In genomic region chr5:140346348-140347221, GRCh38 we compare ENCODE assay signal across 8 cellular contexts. TPM values are rescaled to one million over a fixed set of nuclear protein-coding genes. Genes with fewer than 3 reads are reported as not detected.
DNase-seq lines count a peak whose midpoint lies in the region; ATAC-seq and TF ChIP-seq lines count a peak whose summit lies in the region.

Gene HBEGF (minus strand): TSS chr5:140346603. CDS start chr5:140346328, 275 bp downstream.

- intact Hi-C loops in Calu3 (cut with micrococcal nuclease; ENCODE audit: unreplicated experiment) (loop anchor here (1.0 to 5.0 kb wide), 3 partner anchors 49 to 169 kb away; partner anchors contain the start of gene CYSTM1), Panc1 (cut with micrococcal nuclease; ENCODE audit: unreplicated experiment) (loop anchor here (2.0 kb wide), 1 partner anchor 44 kb away; the partner anchor contains the start of gene PFDN1)

- H3K36me3 ChIP-seq in Panc1 (ENCODE audit: control insufficient read depth, insufficient read depth, low read length) (no peaks in the 10 kb centered on the region), thoracic aorta (no peaks in the 10 kb centered on the region)

- H3K4me3 ChIP-seq in HL-60 (replicated peaks; ENCODE audit: insufficient read depth, low read length) (peak within 1 kb of the TSS; percentile 77), Panc1 (ENCODE audit: low read depth in 2 of 2, low read length in 2 of 2) (peak within 1 kb of the TSS; percentile 63 to 68), fibroblast of pulmonary artery (replicated peaks; ENCODE audit: low read depth, low read length) (peak within 1 kb of the TSS; percentile 70), thoracic aorta (peak within 1 kb of the TSS; percentile 84)

- ATAC-seq in Panc1 (peak; percentile 93), thoracic aorta (ENCODE audit: insufficient number of reproducible peaks, low FRiP score, low read depth) (peak; percentile 39)
- ATAC-seq in naive thymus-derived CD8-positive, alpha-beta T cell: peak; percentile 69 to 82

- H3K27ac ChIP-seq in HL-60 (replicated peaks) (peak within 1 kb of the TSS; percentile 36), Panc1 (ENCODE audit: low read length) (peak within 1 kb of the TSS; percentile 63; the same call in 1 of the 2 replicates), thoracic aorta (peak within 1 kb of the TSS; percentile 64 to 68)

- H3K4me1 Mint-ChIP-seq in Calu3 (ENCODE audit: low read depth, unreplicated experiment): peaks cover 53% of the 10 kb centered on the region
- H3K4me1 Mint-ChIP-seq in naive thymus-derived CD8-positive, alpha-beta T cell: peaks cover 17 to 54% (median 45%) of the 10 kb centered on the region in 4 donors

- TF ChIP-seq CTCF in Calu3 (IDR thresholded peaks at IDR 0.05; ENCODE audit: unreplicated experiment) (peak; percentile 49), GM20000 (IDR thresholded peaks at IDR 0.05; ENCODE audit: extremely low read depth, missing control alignments) (peak; percentile 55), HL-60 (IDR thresholded peaks at IDR 0.05; ENCODE audit: insufficient read depth, low read length) (peak; percentile 45), Panc1 (IDR thresholded peaks at IDR 0.05) (peak; percentile 59), fibroblast of pulmonary artery (IDR thresholded peaks at IDR 0.05; ENCODE audit: low read length, missing control alignments) (peak; percentile 41), thoracic aorta (IDR thresholded peaks at IDR 0.05) (peak; percentile 45)

- no peaks in the 10 kb centered on the region for H3K27me3 Mint-ChIP-seq in Calu3 (ENCODE audit: unreplicated experiment)
- H3K27me3 Mint-ChIP-seq in naive thymus-derived CD8-positive, alpha-beta T cell: peaks cover 3 to 37% (median 8%) of the 10 kb centered on the region in 5 donors

- no TSS peak for BruUV-seq in Calu3 (replicated peaks; lab: Mats Ljungman, UMichigan)
- no TSS peak for BruUV-seq in Panc1 (replicated peaks; lab: Mats Ljungman, UMichigan)

- H3K9me3 Mint-ChIP-seq in Calu3 (ENCODE audit: low read depth, unreplicated experiment): no peaks in the 10 kb centered on the region
- no peaks in the 10 kb centered on the region for H3K9me3 Mint-ChIP-seq in naive thymus-derived CD8-positive, alpha-beta T cell

- no peaks in the 10 kb centered on the region for H3K27me3 ChIP-seq in HL-60 (ENCODE audit: insufficient read depth, poor library complexity, severe bottlenecking)
- no peaks in the 10 kb centered on the region for H3K27me3 ChIP-seq in Panc1 (ENCODE audit: control insufficient read depth, insufficient read depth, low read length)
- H3K27me3 ChIP-seq in thoracic aorta (replicated peaks; ENCODE audit: insufficient read depth): no peaks in the 10 kb centered on the region

- in situ Hi-C loops in Panc1 (cut with HindIII; ENCODE audit: low pct_unique_long_range_greater_than_20kb, low sequenced_read_pairs): no loop called here

- DNase-seq in Calu3 (peak; percentile 91), GM20000 (ENCODE audit: low spot score) (peak; percentile 88), HL-60 (ENCODE audit: low read depth in 1 of 2, low spot score in 1 of 2) (peak; percentile 49 to 54), Panc1 (ENCODE audit: low read depth, low spot score) (peak; percentile 46), fibroblast of pulmonary artery (ENCODE audit: low read depth) (peak; percentile 71), thoracic aorta (ENCODE audit: low spot score) (no peak)
- DNase-seq in activated effector memory CD4-positive, alpha-beta T cell treated with anti-CD3 and anti-CD28 coated beads, Interleukin-2, amount 50 U/mL, for 16 hours: peak; percentile 84
- peak; percentile 13 to 66 (median 40) for DNase-seq in naive thymus-derived CD8-positive, alpha-beta T cell

- H3K9me3 ChIP-seq in Panc1 (ENCODE audit: control insufficient read depth, insufficient read depth, low read depth, low read length) (no peaks in the 10 kb centered on the region), thoracic aorta (no peaks in the 10 kb centered on the region)

- H3K36me3 Mint-ChIP-seq in Calu3 (ENCODE audit: insufficient read depth, unreplicated experiment): peaks cover 49% of the 10 kb centered on the region
- no peaks in the 10 kb centered on the region for H3K36me3 Mint-ChIP-seq in naive thymus-derived CD8-positive, alpha-beta T cell

- CTCF ChIA-PET in Calu3 (lab: Charles Lee): interaction anchor here (0.5 to 5.4 kb wide), 30 partner anchors 9 to 1318 kb away, joined by 3 to 169 read pairs (median 4); partner anchors contain the start of genes ANKHD1 and PFDN1
- CTCF ChIA-PET in Panc1 (lab: Charles Lee): interaction anchor here (0.6 to 5.1 kb wide), 17 partner anchors 8 to 243 kb away, joined by 3 to 79 read pairs (median 5); partner anchors contain the start of gene PFDN1

- H3K4me1 ChIP-seq in Panc1 (ENCODE audit: control insufficient read depth, insufficient read depth, low read length): peaks cover 14% of the 10 kb centered on the region
- H3K4me1 ChIP-seq in thoracic aorta (ENCODE audit: control insufficient read depth in 1 of 2, low read depth in 2 of 2): peaks cover 7 to 35% of the 10 kb centered on the region in 2 donors

- peak within 1 kb of the TSS; percentile 63 for H3K27ac Mint-ChIP-seq in Calu3 (ENCODE audit: unreplicated experiment)
- H3K27ac Mint-ChIP-seq in naive thymus-derived CD8-positive, alpha-beta T cell: peak within 1 kb of the TSS in 6 of 10 donors; percentile 7 to 75 (median 52)

- H3K4me3 Mint-ChIP-seq in Calu3 (ENCODE audit: low read depth, unreplicated experiment): peak within 1 kb of the TSS; percentile 95
- peak within 1 kb of the TSS; percentile 65 to 87 (median 84) for H3K4me3 Mint-ChIP-seq in naive thymus-derived CD8-positive, alpha-beta T cell

- POLR2A ChIA-PET in Panc1 (lab: Charles Lee): interaction anchor here (0.6 to 0.7 kb wide), 2 partner anchors 18 to 172 kb away, joined by 3 read pairs; partner anchors contain the start of gene CYSTM1
- POLR2A ChIA-PET in naive thymus-derived CD8-positive, alpha-beta T cell (lab: Charles Lee): interaction anchor here (1.2 to 1.8 kb wide), 2 partner anchors 44 to 132 kb away, joined by 3 to 8 read pairs; partner anchors contain the start of gene PFDN1

RNA-seq across cellular contexts. Expression of gene HBEGF, which starts in this region (rescaled TPM):
- total RNA-seq in Calu3 (2022): 6.4 and 7.2 TPM in 2 replicates
- 5.0 TPM for total RNA-seq in Panc1 (2021; ENCODE audit: unreplicated experiment)
- 2.9 TPM for polyA plus RNA-seq in Panc1 (2012; ENCODE audit: insufficient read length)
- total RNA-seq in naive thymus-derived CD8-positive, alpha-beta T cell: under 1 TPM; 0.30 to 0.44 TPM
- polyA plus RNA-seq in naive thymus-derived CD8-positive, alpha-beta T cell: under 1 TPM in 1 of 3 donors, not detected in 2; 0.06 TPM
- 10 to 100 TPM; 22.6 to 36.0 TPM for total RNA-seq in thoracic aorta

Comparison
In these comparisons a context has a peak if more than half of its experiments do, and no peak if none do; other contexts are left out.
1. Peak in DNase-seq and ATAC-seq in naive thymus-derived CD8-positive, alpha-beta T cell; RNA of the gene not detected or under 1 TPM.
2. ATAC-seq: peak in every context shown above with its lines; median percentile 93 in Panc1; 76 in naive thymus-derived CD8-positive, alpha-beta T cell; 39 in thoracic aorta.